In the genomic region with DNA sequence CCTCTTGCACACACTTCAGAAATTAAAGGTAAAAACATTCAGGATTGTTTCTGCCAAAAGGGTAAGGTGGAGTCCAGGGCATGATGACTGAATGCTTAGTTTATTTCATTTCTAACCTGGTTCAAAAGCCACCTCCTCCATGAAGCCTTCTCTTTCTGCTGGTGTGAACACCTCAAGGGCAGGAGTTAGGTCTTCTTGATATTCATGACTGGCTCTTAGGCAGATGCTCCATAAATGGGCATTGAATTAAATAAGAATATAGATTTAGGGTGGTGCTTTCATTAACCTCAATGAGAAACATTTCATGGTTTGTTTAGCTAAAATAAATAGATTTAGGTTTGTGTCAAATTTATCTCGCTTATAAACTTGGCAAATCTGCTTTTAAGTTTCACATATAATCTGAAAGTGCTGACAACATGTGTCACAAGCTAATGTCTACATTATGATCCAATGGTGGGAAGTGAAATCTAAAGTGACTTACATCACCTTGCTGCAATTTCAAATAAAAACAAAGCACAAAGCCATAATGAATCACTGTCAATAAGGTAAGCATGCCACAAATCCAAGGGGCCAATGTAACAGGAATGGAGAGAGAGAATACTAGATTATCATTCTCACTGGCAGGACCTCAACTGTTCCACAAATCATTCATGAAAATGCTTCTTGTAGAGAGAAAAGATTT, we compare ENCODE assay signal across 20 cellular contexts.
"Had no signal": no experiment of that assay in that cellular context is flagged by ENCODE, and none has a peak within 500 bp of the region (broad histone marks: within the 10 kb centered on the region; RNA-seq: fewer than 3 reads in every experiment).

No MANE protein-coding gene starts in this region.

- ATAC-seq: activated T-cell treated with anti-CD3 and anti-CD28 coated beads, Interleukin-2, amount 50 U/mL, for 72 hours; body of pancreas; gastroesophageal sphincter; right lobe of liver had no signal

- H3K27ac ChIP-seq: body of pancreas, coronary artery, dorsolateral prefrontal cortex, gastroesophageal sphincter, left ventricle myocardium inferior, right lobe of liver, testis, transverse colon had no signal

- DNase-seq: activated CD4-positive, alpha-beta T cell treated with anti-CD3 and anti-CD28 coated beads for 4 hours; activated CD4-positive, alpha-beta T cell treated with anti-CD3 and anti-CD28 coated beads, Interleukin-2, amount 50 U/mL, for 4 hours; activated CD4-positive, CD25-positive, alpha-beta regulatory T cell; activated naive CD4-positive, alpha-beta T cell; activated T-cell treated with anti-CD3 and anti-CD28 coated beads for 4 hours; activated T-cell treated with anti-CD3 and anti-CD28 coated beads, Interleukin-2, amount 50 U/mL, for 72 hours; anterior cingulate cortex; body of pancreas; dorsolateral prefrontal cortex; effector memory CD4-positive, alpha-beta T cell; hypothalamus; left ventricle myocardium inferior; right lobe of liver; stimulated activated CD4-positive, alpha-beta T cell treated with anti-CD3 and anti-CD28 coated beads, Interleukin-2, amount 100 ng/mL, for 48 hours; stimulated activated naive CD4-positive, alpha-beta T cell treated with Interleukin-2 at 50 U/mL for 16 hours; T-helper 1 cell; testis; transverse colon had no signal
